11 cellular contexts compared by ENCODE assay signal in the genomic region with DNA sequence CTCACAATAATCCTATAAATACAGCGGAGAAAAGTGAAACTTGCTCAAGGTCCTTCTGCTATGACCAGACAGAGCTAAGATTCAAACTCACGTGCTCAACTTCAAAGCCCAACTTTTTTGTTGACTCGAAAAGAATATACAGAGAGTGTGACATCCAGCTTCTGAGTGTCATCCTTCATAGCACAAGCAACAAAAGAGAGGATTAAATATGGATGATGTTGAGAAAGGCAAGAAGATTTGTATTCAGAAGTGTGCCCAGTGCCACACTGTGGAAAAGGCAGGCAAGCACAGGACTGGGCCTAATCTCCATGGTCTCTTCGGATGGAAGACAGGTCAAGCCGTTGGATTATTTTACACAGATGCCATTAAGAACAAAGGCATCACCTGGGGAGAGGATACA. TPM values are rescaled to one million over a fixed set of nuclear protein-coding genes. Genes with fewer than 3 reads are reported as not detected.
A peak's percentile ranks its signal among the peaks of the same experiment; 100 is the strongest.
DNase-seq lines count a peak whose midpoint lies in the region; ATAC-seq and TF ChIP-seq lines count a peak whose summit lies in the region.
"Had no signal": no experiment of that assay in that cellular context is flagged by ENCODE, and none has a peak within 500 bp of the region (broad histone marks: within the 10 kb centered on the region; RNA-seq: fewer than 3 reads in every experiment).

No MANE protein-coding gene starts in this region.

- DNase-seq in DMS 273 (lab: John Stamatoyannopoulos, UW; ENCODE audit: unreplicated experiment) (peak; percentile 57), DMS 273 treated with DMSO at 0.1 percent for 48 hours (lab: John Stamatoyannopoulos, UW) (no peak), NCI-H526 (lab: John Stamatoyannopoulos, UW) (peak; percentile 26 to 53), epithelial cell of proximal tubule (ENCODE audit: low read depth) (peak; percentile 61), putamen (ENCODE audit: low spot score) (peak; percentile 28)
- DNase-seq: 8988T; activated CD8-positive, alpha-beta memory T cell treated with anti-CD3 and anti-CD28 coated beads, Interleukin-2, amount 10 ng/mL, durations not matched to agents 7 days and 5 days; GOT3 had no signal

- peak; percentile 64 for TF ChIP-seq CTCF in epithelial cell of proximal tubule (conservative IDR thresholded peaks at IDR 0.05; ENCODE audit: low read depth, low read length)

- ATAC-seq in activated CD4-positive, CD25-positive, alpha-beta regulatory T cell treated with anti-CD3 and anti-CD28 coated beads, Interleukin-2, amount 50 U/mL, for 24 hours = no peak
- ATAC-seq in HG03565 (IDR thresholded peaks at IDR 0.05; ENCODE audit: unreplicated experiment) (no peak), GM21390 (IDR thresholded peaks at IDR 0.05; ENCODE audit: unreplicated experiment) (no peak)
- ATAC-seq: activated CD8-positive, alpha-beta memory T cell treated with anti-CD3 and anti-CD28 coated beads, Interleukin-2, amount 10 ng/mL, durations not matched to agents 7 days and 5 days had no signal

- peak overlapping the region; percentile 45 for H3K4me3 ChIP-seq in epithelial cell of proximal tubule (ENCODE audit: low read depth, low read length)

RNA-seq across cellular contexts. Expression of gene FAM3C, which starts 2.1 kb away (rescaled TPM):
- 102 and 134 TPM in 2 replicates for total RNA-seq in epithelial cell of proximal tubule
